1 cellular context compared by ENCODE assay signal in the genomic region with DNA sequence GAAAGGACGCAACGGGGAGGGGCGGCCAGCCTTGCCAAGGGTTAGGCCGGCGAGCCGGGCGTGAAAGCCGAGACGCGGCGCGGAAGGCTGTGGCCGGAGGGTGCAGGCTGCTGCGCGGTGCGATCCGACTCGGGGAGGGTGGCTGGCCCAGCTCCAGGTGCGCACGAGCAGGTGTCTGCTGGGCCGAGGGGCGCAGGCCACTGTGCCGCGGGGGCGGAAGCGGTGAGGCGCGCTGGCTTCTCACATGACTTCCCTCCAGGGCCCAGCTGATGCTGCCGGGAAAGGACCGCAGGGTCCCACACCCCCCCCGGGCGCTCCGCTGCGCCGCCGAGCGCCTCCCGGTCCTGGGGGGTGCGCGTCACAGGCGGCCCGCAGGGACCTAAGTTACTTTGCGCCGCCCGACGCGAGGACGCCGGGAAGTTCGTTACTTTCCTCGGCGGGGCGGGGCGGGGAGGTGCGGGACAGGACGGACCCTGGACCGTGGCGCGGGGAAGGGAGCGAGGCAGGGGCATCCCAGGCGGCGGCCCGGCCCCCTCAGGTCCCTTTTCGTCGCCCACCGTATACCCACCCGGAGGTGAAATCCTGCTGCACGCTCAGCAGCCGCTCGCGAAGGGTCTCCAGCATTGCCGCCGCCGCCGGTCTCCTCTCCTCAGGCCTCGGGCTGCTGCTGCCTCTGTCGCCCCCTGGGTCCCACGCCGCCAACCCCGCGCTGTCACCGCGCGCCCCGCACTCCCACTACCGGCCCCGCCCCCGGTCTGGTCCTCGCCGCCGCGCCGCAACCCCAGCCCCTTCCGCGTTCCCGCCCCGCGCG.
A peak's percentile ranks its signal among the peaks of the same experiment; 100 is the strongest.
TF ChIP-seq lines count a peak whose summit lies in the region.

A gene with protein sequence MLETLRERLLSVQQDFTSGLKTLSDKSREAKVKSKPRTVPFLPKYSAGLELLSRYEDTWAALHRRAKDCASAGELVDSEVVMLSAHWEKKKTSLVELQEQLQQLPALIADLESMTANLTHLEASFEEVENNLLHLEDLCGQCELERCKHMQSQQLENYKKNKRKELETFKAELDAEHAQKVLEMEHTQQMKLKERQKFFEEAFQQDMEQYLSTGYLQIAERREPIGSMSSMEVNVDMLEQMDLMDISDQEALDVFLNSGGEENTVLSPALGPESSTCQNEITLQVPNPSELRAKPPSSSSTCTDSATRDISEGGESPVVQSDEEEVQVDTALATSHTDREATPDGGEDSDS (minus strand): TSS at position 783 of the 811 bp plus-strand sequence. CDS start 159 bp downstream, at position 624.

TF ChIP-seq in GM12878, 131 proteins besides CTCF, POLR2A, EP300 and RAD21 (continued from another document and continues in another):
- TF ChIP-seq ETV6 (conservative IDR thresholded peaks at IDR 0.05 in 1 of 2, IDR thresholded peaks at IDR 0.05 in 1 of 2; ENCODE audit: borderline replicate concordance in 1 of 2, low read depth in 1 of 2) (peak in 1 of 2 experiments; percentile 40; a peak in 1 of 4 replicates), TARDBP (IDR thresholded peaks at IDR 0.05; ENCODE audit: borderline replicate concordance) (no peak), MEF2A (IDR thresholded peaks at IDR 0.05; ENCODE audit: insufficient read depth, low read depth, low read length) (no peak), EGR1 (IDR thresholded peaks at IDR 0.05; ENCODE audit: borderline replicate concordance in 1 of 2, low read depth in 2 of 2, low read length in 2 of 2) (peak in 1 of 2 experiments; percentile 90; a peak in 2 of 3 replicates), CBX5 (IDR thresholded peaks at IDR 0.05; ENCODE audit: low read depth) (no peak), YBX1 (IDR thresholded peaks at IDR 0.05) (no peak), STAT1 (conservative IDR thresholded peaks at IDR 0.05) (no peak), BACH1 (IDR thresholded peaks at IDR 0.05; ENCODE audit: borderline replicate concordance) (peak; percentile 73; the same call in 1 of the 2 replicates), TCF7 (IDR thresholded peaks at IDR 0.05; ENCODE audit: borderline replicate concordance) (no peak), ZNF217 (IDR thresholded peaks at IDR 0.05) (no peak), ZNF24 (IDR thresholded peaks at IDR 0.05) (0 out of 2 replicates have a peak, but pooled peaks have one; percentile 51), SMAD5 (IDR thresholded peaks at IDR 0.05; ENCODE audit: low read depth) (no peak), RCOR1 (conservative IDR thresholded peaks at IDR 0.05; ENCODE audit: low read depth, low read length) (no peak), JUNB (IDR thresholded peaks at IDR 0.05) (no peak), ZNF384 (IDR thresholded peaks at IDR 0.05; ENCODE audit: borderline replicate concordance, low read depth, low read length) (no peak), RB1 (IDR thresholded peaks at IDR 0.05; ENCODE audit: borderline replicate concordance) (peak; percentile 8; the same call in 1 of the 2 replicates), SREBF1 (IDR thresholded peaks at IDR 0.05; ENCODE audit: low read length) (no peak), MYB (IDR thresholded peaks at IDR 0.05; ENCODE audit: borderline replicate concordance, low read depth, low read length) (no peak), EZH2 (IDR thresholded peaks at IDR 0.05; ENCODE audit: borderline replicate concordance, control insufficient read depth, low read depth, low read length) (no peak), IKZF1 (conservative IDR thresholded peaks at IDR 0.05) (peak; percentile 96), RBBP5 (conservative IDR thresholded peaks at IDR 0.05) (no peak), NR2C1 (IDR thresholded peaks at IDR 0.05) (no peak), HDAC6 (IDR thresholded peaks at IDR 0.05; ENCODE audit: unreplicated experiment) (peak; percentile 62), BCL11A (IDR thresholded peaks at IDR 0.05; ENCODE audit: low read depth, low read length) (no peak), ZNF622 (IDR thresholded peaks at IDR 0.05) (no peak), NFIC (IDR thresholded peaks at IDR 0.05; ENCODE audit: low read depth, low read length) (no peak), CBFB (IDR thresholded peaks at IDR 0.05; ENCODE audit: low read depth) (no peak)
- TF ChIP-seq, protein P1, sequence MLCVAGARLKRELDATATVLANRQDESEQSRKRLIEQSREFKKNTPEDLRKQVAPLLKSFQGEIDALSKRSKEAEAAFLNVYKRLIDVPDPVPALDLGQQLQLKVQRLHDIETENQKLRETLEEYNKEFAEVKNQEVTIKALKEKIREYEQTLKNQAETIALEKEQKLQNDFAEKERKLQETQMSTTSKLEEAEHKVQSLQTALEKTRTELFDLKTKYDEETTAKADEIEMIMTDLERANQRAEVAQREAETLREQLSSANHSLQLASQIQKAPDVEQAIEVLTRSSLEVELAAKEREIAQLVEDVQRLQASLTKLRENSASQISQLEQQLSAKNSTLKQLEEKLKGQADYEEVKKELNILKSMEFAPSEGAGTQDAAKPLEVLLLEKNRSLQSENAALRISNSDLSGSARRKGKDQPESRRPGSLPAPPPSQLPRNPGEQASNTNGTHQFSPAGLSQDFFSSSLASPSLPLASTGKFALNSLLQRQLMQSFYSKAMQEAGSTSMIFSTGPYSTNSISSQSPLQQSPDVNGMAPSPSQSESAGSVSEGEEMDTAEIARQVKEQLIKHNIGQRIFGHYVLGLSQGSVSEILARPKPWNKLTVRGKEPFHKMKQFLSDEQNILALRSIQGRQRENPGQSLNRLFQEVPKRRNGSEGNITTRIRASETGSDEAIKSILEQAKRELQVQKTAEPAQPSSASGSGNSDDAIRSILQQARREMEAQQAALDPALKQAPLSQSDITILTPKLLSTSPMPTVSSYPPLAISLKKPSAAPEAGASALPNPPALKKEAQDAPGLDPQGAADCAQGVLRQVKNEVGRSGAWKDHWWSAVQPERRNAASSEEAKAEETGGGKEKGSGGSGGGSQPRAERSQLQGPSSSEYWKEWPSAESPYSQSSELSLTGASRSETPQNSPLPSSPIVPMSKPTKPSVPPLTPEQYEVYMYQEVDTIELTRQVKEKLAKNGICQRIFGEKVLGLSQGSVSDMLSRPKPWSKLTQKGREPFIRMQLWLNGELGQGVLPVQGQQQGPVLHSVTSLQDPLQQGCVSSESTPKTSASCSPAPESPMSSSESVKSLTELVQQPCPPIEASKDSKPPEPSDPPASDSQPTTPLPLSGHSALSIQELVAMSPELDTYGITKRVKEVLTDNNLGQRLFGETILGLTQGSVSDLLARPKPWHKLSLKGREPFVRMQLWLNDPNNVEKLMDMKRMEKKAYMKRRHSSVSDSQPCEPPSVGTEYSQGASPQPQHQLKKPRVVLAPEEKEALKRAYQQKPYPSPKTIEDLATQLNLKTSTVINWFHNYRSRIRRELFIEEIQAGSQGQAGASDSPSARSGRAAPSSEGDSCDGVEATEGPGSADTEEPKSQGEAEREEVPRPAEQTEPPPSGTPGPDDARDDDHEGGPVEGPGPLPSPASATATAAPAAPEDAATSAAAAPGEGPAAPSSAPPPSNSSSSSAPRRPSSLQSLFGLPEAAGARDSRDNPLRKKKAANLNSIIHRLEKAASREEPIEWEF (IDR thresholded peaks at IDR 0.05; ENCODE audit: insufficient replicate concordance, low read depth, low read length), result no peak
- TF ChIP-seq, protein P2, sequence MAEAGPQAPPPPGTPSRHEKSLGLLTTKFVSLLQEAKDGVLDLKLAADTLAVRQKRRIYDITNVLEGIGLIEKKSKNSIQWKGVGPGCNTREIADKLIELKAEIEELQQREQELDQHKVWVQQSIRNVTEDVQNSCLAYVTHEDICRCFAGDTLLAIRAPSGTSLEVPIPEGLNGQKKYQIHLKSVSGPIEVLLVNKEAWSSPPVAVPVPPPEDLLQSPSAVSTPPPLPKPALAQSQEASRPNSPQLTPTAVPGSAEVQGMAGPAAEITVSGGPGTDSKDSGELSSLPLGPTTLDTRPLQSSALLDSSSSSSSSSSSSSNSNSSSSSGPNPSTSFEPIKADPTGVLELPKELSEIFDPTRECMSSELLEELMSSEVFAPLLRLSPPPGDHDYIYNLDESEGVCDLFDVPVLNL (IDR thresholded peaks at IDR 0.05; ENCODE audit: low read depth, low read length), result no peak
- TF ChIP-seq, protein P3, sequence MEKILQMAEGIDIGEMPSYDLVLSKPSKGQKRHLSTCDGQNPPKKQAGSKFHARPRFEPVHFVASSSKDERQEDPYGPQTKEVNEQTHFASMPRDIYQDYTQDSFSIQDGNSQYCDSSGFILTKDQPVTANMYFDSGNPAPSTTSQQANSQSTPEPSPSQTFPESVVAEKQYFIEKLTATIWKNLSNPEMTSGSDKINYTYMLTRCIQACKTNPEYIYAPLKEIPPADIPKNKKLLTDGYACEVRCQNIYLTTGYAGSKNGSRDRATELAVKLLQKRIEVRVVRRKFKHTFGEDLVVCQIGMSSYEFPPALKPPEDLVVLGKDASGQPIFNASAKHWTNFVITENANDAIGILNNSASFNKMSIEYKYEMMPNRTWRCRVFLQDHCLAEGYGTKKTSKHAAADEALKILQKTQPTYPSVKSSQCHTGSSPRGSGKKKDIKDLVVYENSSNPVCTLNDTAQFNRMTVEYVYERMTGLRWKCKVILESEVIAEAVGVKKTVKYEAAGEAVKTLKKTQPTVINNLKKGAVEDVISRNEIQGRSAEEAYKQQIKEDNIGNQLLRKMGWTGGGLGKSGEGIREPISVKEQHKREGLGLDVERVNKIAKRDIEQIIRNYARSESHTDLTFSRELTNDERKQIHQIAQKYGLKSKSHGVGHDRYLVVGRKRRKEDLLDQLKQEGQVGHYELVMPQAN (conservative IDR thresholded peaks at IDR 0.05), result peak; percentile 85
- TF ChIP-seq, protein P4, sequence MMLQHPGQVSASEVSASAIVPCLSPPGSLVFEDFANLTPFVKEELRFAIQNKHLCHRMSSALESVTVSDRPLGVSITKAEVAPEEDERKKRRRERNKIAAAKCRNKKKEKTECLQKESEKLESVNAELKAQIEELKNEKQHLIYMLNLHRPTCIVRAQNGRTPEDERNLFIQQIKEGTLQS (IDR thresholded peaks at IDR 0.05; ENCODE audit: borderline replicate concordance, extremely low read depth, low read depth, low read length), result 0 out of 2 replicates have a peak, but pooled peaks have one; percentile 1
- TF ChIP-seq, protein P5, sequence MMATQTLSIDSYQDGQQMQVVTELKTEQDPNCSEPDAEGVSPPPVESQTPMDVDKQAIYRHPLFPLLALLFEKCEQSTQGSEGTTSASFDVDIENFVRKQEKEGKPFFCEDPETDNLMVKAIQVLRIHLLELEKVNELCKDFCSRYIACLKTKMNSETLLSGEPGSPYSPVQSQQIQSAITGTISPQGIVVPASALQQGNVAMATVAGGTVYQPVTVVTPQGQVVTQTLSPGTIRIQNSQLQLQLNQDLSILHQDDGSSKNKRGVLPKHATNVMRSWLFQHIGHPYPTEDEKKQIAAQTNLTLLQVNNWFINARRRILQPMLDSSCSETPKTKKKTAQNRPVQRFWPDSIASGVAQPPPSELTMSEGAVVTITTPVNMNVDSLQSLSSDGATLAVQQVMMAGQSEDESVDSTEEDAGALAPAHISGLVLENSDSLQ (IDR thresholded peaks at IDR 0.05), result no peak
- TF ChIP-seq, protein P6, sequence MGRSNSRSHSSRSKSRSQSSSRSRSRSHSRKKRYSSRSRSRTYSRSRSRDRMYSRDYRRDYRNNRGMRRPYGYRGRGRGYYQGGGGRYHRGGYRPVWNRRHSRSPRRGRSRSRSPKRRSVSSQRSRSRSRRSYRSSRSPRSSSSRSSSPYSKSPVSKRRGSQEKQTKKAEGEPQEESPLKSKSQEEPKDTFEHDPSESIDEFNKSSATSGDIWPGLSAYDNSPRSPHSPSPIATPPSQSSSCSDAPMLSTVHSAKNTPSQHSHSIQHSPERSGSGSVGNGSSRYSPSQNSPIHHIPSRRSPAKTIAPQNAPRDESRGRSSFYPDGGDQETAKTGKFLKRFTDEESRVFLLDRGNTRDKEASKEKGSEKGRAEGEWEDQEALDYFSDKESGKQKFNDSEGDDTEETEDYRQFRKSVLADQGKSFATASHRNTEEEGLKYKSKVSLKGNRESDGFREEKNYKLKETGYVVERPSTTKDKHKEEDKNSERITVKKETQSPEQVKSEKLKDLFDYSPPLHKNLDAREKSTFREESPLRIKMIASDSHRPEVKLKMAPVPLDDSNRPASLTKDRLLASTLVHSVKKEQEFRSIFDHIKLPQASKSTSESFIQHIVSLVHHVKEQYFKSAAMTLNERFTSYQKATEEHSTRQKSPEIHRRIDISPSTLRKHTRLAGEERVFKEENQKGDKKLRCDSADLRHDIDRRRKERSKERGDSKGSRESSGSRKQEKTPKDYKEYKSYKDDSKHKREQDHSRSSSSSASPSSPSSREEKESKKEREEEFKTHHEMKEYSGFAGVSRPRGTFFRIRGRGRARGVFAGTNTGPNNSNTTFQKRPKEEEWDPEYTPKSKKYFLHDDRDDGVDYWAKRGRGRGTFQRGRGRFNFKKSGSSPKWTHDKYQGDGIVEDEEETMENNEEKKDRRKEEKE (IDR thresholded peaks at IDR 0.05), result no peak
- TF ChIP-seq, protein P7, sequence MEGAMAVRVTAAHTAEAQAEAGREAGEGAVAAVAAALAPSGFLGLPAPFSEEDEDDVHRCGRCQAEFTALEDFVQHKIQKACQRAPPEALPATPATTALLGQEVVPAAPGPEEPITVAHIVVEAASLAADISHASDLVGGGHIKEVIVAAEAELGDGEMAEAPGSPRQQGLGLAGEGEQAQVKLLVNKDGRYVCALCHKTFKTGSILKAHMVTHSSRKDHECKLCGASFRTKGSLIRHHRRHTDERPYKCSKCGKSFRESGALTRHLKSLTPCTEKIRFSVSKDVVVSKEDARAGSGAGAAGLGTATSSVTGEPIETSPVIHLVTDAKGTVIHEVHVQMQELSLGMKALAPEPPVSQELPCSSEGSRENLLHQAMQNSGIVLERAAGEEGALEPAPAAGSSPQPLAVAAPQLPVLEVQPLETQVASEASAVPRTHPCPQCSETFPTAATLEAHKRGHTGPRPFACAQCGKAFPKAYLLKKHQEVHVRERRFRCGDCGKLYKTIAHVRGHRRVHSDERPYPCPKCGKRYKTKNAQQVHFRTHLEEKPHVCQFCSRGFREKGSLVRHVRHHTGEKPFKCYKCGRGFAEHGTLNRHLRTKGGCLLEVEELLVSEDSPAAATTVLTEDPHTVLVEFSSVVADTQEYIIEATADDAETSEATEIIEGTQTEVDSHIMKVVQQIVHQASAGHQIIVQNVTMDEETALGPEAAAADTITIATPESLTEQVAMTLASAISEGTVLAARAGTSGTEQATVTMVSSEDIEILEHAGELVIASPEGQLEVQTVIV (IDR thresholded peaks at IDR 0.05; ENCODE audit: borderline replicate concordance, partially characterized antibody), result no peak
